32 cellular contexts compared by ENCODE assay signal in genomic region chr4:7115557-7116340, GRCh38.
"Had no signal": no experiment of that assay in that cellular context is flagged by ENCODE, and none has a peak within 500 bp of the region (broad histone marks: within the 10 kb centered on the region; RNA-seq: fewer than 3 reads in every experiment).

No MANE protein-coding gene starts in this region.

- H3K27ac ChIP-seq: body of pancreas, colonic mucosa, epithelial cell of prostate, esophagus squamous epithelium, heart left ventricle, WERI-Rb-1 had no signal

- H3K27ac Mint-ChIP-seq: activated B cell treated with CpG ODN at 0.5 μM for 24 hours; activated CD8-positive, alpha-beta T cell treated with anti-CD3 and anti-CD28 coated beads for 36 hours; activated naive CD8-positive, alpha-beta T cell; activated T-helper 17 cell treated with anti-CD3 and anti-CD28 coated beads, Interleukin-2, amount 50 U/mL, for 72 hours; T-helper 17 cell; T-helper 2 cell treated with Interferon-gamma antibody and Interleukin-4, amounts not matched to agents 5 μg/mL and 100 μg/mL, for 36 hours had no signal

- DNase-seq: activated B cell treated with CpG ODN at 0.5 μM for 24 hours; activated CD4-positive, alpha-beta T cell treated with anti-CD3 and anti-CD28 coated beads for 48 hours; activated CD4-positive, alpha-beta T cell treated with anti-CD3 and anti-CD28 coated beads, Interleukin-2, amount 50 U/mL, for 1 hour; activated CD4-positive, alpha-beta T cell treated with anti-CD3 and anti-CD28 coated beads, Interleukin-2, amount 50 U/mL, for 48 hours; activated CD8-positive, alpha-beta memory T cell treated with anti-CD3 and anti-CD28 coated beads for 24 hours; activated CD8-positive, alpha-beta T cell treated with anti-CD3 and anti-CD28 coated beads for 36 hours; activated effector memory CD4-positive, alpha-beta T cell treated with Interleukin-2 at 50 U/mL for 16 hours; activated gamma-delta T cell treated with Interleukin-2 at 50 U/mL for 16 hours; activated naive CD4-positive, alpha-beta T cell treated with anti-CD3 and anti-CD28 coated beads, Interleukin-2, amount 50 U/mL, for 16 hours; activated naive CD4-positive, alpha-beta T cell treated with Interleukin-2 at 50 U/mL for 16 hours; activated T-cell treated with anti-CD3 and anti-CD28 coated beads, Interleukin-2, amount 50 U/mL, for 4 hours; amniotic stem cell; anterior cingulate cortex; body of pancreas; caudate nucleus; colonic mucosa; effector CD8-positive, alpha-beta T cell; esophagus squamous epithelium; foreskin melanocyte; glutamatergic neuron; heart left ventricle; T-helper 1 cell; T-helper 17 cell; T1000; WERI-Rb-1 had no signal

- H3K4me1 ChIP-seq: body of pancreas, colonic mucosa, esophagus squamous epithelium had no signal

- H3K9me3 Mint-ChIP-seq: activated CD8-positive, alpha-beta T cell treated with anti-CD3 and anti-CD28 coated beads for 36 hours had no signal

- H3K9me3 ChIP-seq: body of pancreas, colonic mucosa, esophagus squamous epithelium, heart left ventricle had no signal

- H3K36me3 ChIP-seq: colonic mucosa, esophagus squamous epithelium, heart left ventricle, WERI-Rb-1 had no signal

- H3K4me3 ChIP-seq: body of pancreas, colonic mucosa, esophagus squamous epithelium, heart left ventricle had no signal

- H3K27me3 ChIP-seq: body of pancreas, colonic mucosa, heart left ventricle had no signal

- H3K4me3 Mint-ChIP-seq: activated B cell treated with CpG ODN at 0.5 μM for 24 hours; activated CD8-positive, alpha-beta T cell treated with anti-CD3 and anti-CD28 coated beads for 36 hours; activated naive CD8-positive, alpha-beta T cell; activated T-cell treated with anti-CD3 and anti-CD28 coated beads, Interleukin-2, amount 50 U/mL, for 4 hours; activated T-helper 17 cell treated with anti-CD3 and anti-CD28 coated beads, Interleukin-2, amount 50 U/mL, for 72 hours; T-helper 17 cell; T-helper 2 cell treated with Interferon-gamma antibody and Interleukin-4, amounts not matched to agents 5 μg/mL and 100 μg/mL, for 36 hours had no signal

- FAIRE-seq: endometrium, endothelial cell of umbilical vein had no signal

- ATAC-seq: activated CD4-positive, CD25-positive, alpha-beta regulatory T cell treated with anti-CD3 and anti-CD28 coated beads, Interleukin-2, amount 50 U/mL, for 24 hours; activated CD8-positive, alpha-beta T cell treated with anti-CD3 and anti-CD28 coated beads for 36 hours; activated T-cell treated with anti-CD3 and anti-CD28 coated beads, Interleukin-2, amount 50 U/mL, for 4 hours; activated T-helper 17 cell treated with anti-CD3 and anti-CD28 coated beads, Interleukin-2, amount 50 U/mL, for 72 hours; body of pancreas; heart left ventricle; T-helper 17 cell had no signal

- H3K4me1 Mint-ChIP-seq: activated B cell treated with CpG ODN at 0.5 μM for 24 hours; activated T-helper 17 cell treated with anti-CD3 and anti-CD28 coated beads, Interleukin-2, amount 50 U/mL, for 72 hours; T-helper 17 cell had no signal
